ENCODE assay signal across 9 cellular contexts in the genomic region with DNA sequence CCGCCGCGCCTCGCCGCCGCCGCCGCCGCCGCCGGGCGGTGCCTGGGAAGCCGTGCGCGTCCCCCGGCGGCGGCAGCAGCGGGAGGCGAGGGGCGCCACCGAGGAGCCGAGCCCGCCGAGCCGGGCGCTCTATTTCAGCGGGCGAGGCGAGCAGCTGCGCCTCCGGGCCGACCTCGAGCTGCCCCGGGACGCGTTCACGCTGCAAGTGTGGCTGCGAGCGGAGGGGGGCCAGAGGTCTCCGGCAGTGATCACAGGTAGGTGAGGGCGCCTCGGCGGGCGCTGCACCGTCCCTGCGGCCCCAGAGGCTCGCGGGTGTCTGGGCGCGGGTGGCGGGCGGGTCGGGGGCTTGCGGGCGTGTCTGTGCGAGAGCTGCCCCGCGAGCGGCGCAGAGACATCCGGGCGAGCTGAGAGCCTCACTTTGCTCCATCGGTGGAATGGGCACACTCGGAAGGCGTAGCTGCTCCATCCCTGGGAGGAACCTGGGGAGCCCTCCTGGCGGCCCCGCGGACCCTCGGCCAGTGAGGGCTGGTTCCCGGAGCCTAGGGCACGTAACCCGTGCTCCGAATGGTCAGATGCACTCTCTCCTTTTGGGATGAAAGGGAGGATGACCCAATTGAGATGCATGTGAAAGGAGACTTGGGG. TPM values are rescaled to one million over a fixed set of nuclear protein-coding genes. Genes with fewer than 3 reads are reported as not detected.
A peak's percentile ranks its signal among the peaks of the same experiment; 100 is the strongest.
DNase-seq lines count a peak whose midpoint lies in the region; ATAC-seq and TF ChIP-seq lines count a peak whose summit lies in the region.
"Had no signal": no experiment of that assay in that cellular context is flagged by ENCODE, and none has a peak within 500 bp of the region (broad histone marks: within the 10 kb centered on the region; RNA-seq: fewer than 3 reads in every experiment).

No MANE protein-coding gene starts in this region.

- no peaks in the 10 kb centered on the region for H3K27me3 ChIP-seq in smooth muscle cell (ENCODE audit: low read depth)

- peaks cover 0 to 2% of the 10 kb centered on the region in 2 donors for H3K4me1 Mint-ChIP-seq in natural killer cell treated with Interleukin-12 subunit alpha and Interleukin-12 subunit beta and Interleukin-15 and Interleukin-18, amount 100 ng/mL, for 72 hours (ENCODE audit: low read depth in 2 of 2)

- H3K36me3 ChIP-seq in smooth muscle cell (ENCODE audit: low read depth), result no peaks in the 10 kb centered on the region

- H3K9me3 Mint-ChIP-seq in natural killer cell treated with Interleukin-12 subunit alpha and Interleukin-12 subunit beta and Interleukin-15 and Interleukin-18, amount 100 ng/mL, for 72 hours, result peaks cover 5% of the 10 kb centered on the region
- H3K9me3 Mint-ChIP-seq: effector memory CD8-positive, alpha-beta T cell had no signal

- H3K9ac ChIP-seq in smooth muscle cell (ENCODE audit: low read depth), result peak overlapping the region; percentile 91

- H3K36me3 Mint-ChIP-seq in natural killer cell treated with Interleukin-12 subunit alpha and Interleukin-12 subunit beta and Interleukin-15 and Interleukin-18, amount 100 ng/mL, for 72 hours, result peaks cover 12% of the 10 kb centered on the region

- peak overlapping the region; percentile 80 for H2AFZ ChIP-seq in smooth muscle cell (ENCODE audit: low read depth)

- peaks cover 17% of the 10 kb centered on the region for H3F3A ChIP-seq in smooth muscle cell (ENCODE audit: low read depth)

- no peak for ATAC-seq in GM18505 (IDR thresholded peaks at IDR 0.05; ENCODE audit: unreplicated experiment)
- ATAC-seq in HG03135 (IDR thresholded peaks at IDR 0.05; ENCODE audit: unreplicated experiment), result no peak
- ATAC-seq in natural killer cell treated with Interleukin-12 subunit alpha and Interleukin-12 subunit beta and Interleukin-15 and Interleukin-18, amount 100 ng/mL, for 72 hours, result no peak
- ATAC-seq: effector memory CD8-positive, alpha-beta T cell had no signal

- 1% methylated on average over 40 of the region's 74 CpGs for WGBS in smooth muscle cell (ENCODE audit: low lambda C conversion rate)

- peaks cover 44% of the 10 kb centered on the region for H3K79me2 ChIP-seq in smooth muscle cell (ENCODE audit: low read depth)

- no peak overlapping the region for H3K4me3 Mint-ChIP-seq in natural killer cell treated with Interleukin-12 subunit alpha and Interleukin-12 subunit beta and Interleukin-15 and Interleukin-18, amount 100 ng/mL, for 72 hours

- no peak overlapping the region for H3K27ac Mint-ChIP-seq in natural killer cell treated with Interleukin-12 subunit alpha and Interleukin-12 subunit beta and Interleukin-15 and Interleukin-18, amount 100 ng/mL, for 72 hours
- H3K27ac Mint-ChIP-seq: effector memory CD8-positive, alpha-beta T cell had no signal

- TF ChIP-seq CTCF in HFF-Myc (IDR thresholded peaks at IDR 0.05; ENCODE audit: low read depth, low read length, missing control alignments), result no peak
- TF ChIP-seq CTCF in smooth muscle cell (IDR thresholded peaks at IDR 0.05; ENCODE audit: borderline replicate concordance, insufficient read depth, poor library complexity, severe bottlenecking), result no peak

- H3K4me2 ChIP-seq in smooth muscle cell, result peak overlapping the region; percentile 99

- no peaks in the 10 kb centered on the region for H3K9me3 ChIP-seq in iPS-18c (ENCODE audit: control insufficient read depth, insufficient read depth, low read length)
- no peaks in the 10 kb centered on the region for H3K9me3 ChIP-seq in smooth muscle cell (replicated peaks; ENCODE audit: low read depth)

- H4K20me1 ChIP-seq in smooth muscle cell (ENCODE audit: low read depth), result peaks cover 6% of the 10 kb centered on the region

- DNase-seq in HFF-Myc (ENCODE audit: extremely low read depth, low read depth) (no peak), astrocyte of the hippocampus (ENCODE audit: low read depth, low spot score) (peak; percentile 66), smooth muscle cell (lab: John Stamatoyannopoulos, UW; ENCODE audit: unreplicated experiment) (no peak), SW480 (ENCODE audit: low spot score) (no peak)
- DNase-seq in natural killer cell treated with Interleukin-12 subunit alpha and Interleukin-12 subunit beta and Interleukin-15 and Interleukin-18, amount 100 ng/mL, for 72 hours (ENCODE audit: low spot score), result no peak
- DNase-seq: effector memory CD8-positive, alpha-beta T cell had no signal

- H3K27me3 Mint-ChIP-seq in natural killer cell treated with Interleukin-12 subunit alpha and Interleukin-12 subunit beta and Interleukin-15 and Interleukin-18, amount 100 ng/mL, for 72 hours, result peaks cover 56 to 66% of the 10 kb centered on the region in 2 donors

- TF ChIP-seq POLR2A in GM18505 (IDR thresholded peaks at IDR 0.05; ENCODE audit: borderline replicate concordance, extremely low read depth, insufficient read depth, insufficient read length), result no peak

- peak overlapping the region; percentile 95 for H3K27ac ChIP-seq in smooth muscle cell (ENCODE audit: low read depth)

- H3K4me1 ChIP-seq in smooth muscle cell (ENCODE audit: low read depth), result peaks cover 35% of the 10 kb centered on the region

- H3K4me3 ChIP-seq in HFF-Myc (replicated peaks; ENCODE audit: low read depth, low read length), result peak overlapping the region; percentile 69
- H3K4me3 ChIP-seq in iPS-18c (ENCODE audit: insufficient read depth, low read depth, low read length), result peak overlapping the region; percentile 52
- peak overlapping the region; percentile 78 for H3K4me3 ChIP-seq in smooth muscle cell

RNA-seq across cellular contexts. Expression of gene PAPPA, which starts 0.9 kb away (rescaled TPM):
- 99.2 and 114 TPM in 2 replicates for total RNA-seq in smooth muscle cell
- 27.7 and 31.5 TPM in 2 replicates for polyA plus RNA-seq in smooth muscle cell
- not detected for total RNA-seq in natural killer cell treated with Interleukin-12 subunit alpha and Interleukin-12 subunit beta and Interleukin-15 and Interleukin-18, amount 100 ng/mL, for 72 hours

Comparison
In these comparisons a context has a peak if more than half of its experiments do, and no peak if none do; other contexts are left out.
1. RNA of gene PAPPA, which starts 0.9 kb away (total RNA-seq): 99.2 to 114 TPM in smooth muscle cell; not detected in natural killer cell treated with Interleukin-12 subunit alpha and Interleukin-12 subunit beta and Interleukin-15 and Interleukin-18, amount 100 ng/mL, for 72 hours; every median in the first group is over 100 times any median in the second.
2. Peak in every context shown above with its lines, with median percentiles within 50 percentile points of each other: H3K4me3 ChIP-seq.